Comparison of ENCODE assay signal across 8 cellular contexts in genomic region chr6:33192105-33192646, GRCh38. TPM values are rescaled to one million over a fixed set of nuclear protein-coding genes. Genes with fewer than 3 reads are reported as not detected.
DNase-seq lines count a peak whose midpoint lies in the region; ATAC-seq and TF ChIP-seq lines count a peak whose summit lies in the region.

TSS of gene COL11A2 (minus strand) at chr6:33192467. CDS start at chr6:33192240, 227 bp downstream.

- DNase-seq in stimulated activated CD4-positive, alpha-beta T cell treated with anti-CD3 and anti-CD28 coated beads, Interleukin-4, amount 100 ng/mL, for 1 hour: peak; percentile 30
- DNase-seq in stimulated activated CD4-positive, alpha-beta T cell treated with anti-CD3 and anti-CD28 coated beads, Interleukin-12 subunit alpha, Interleukin-12 subunit beta, amount 100 ng/mL, for 4 hours: no peak
- peak in 1 of 3 donors; percentile 17 for DNase-seq in effector memory CD4-positive, alpha-beta T cell
- DNase-seq in vagina (ENCODE audit: extremely low spot score in 2 of 2): no peak
- no peak for DNase-seq in UCSD-AML1 (lab: John Stamatoyannopoulos, UW; ENCODE audit: unreplicated experiment)
- no peak for DNase-seq in Karpas-422

- no peak within 1 kb of the TSS for H3K4me2 ChIP-seq in Karpas-422 (ENCODE audit: low read depth, low read length, poor library complexity, severe bottlenecking)

- no peaks in the 10 kb centered on the region for H3K9me2 ChIP-seq in Karpas-422 (replicated peaks; ENCODE audit: insufficient read depth, low read length)

- ATAC-seq in GM18498 (IDR thresholded peaks at IDR 0.05; ENCODE audit: unreplicated experiment): no peak

- TF ChIP-seq POLR2A in vagina (IDR thresholded peaks at IDR 0.05): no peak

- H3K4me3 ChIP-seq in effector memory CD4-positive, alpha-beta T cell (ENCODE audit: insufficient read depth, low read depth, low read length, poor library complexity, severe bottlenecking): peak within 1 kb of the TSS; percentile 48
- H3K4me3 ChIP-seq in muscle layer of colon (ENCODE audit: low read depth in 1 of 2, low read length in 2 of 2): peak within 1 kb of the TSS; percentile 28 to 55
- H3K4me3 ChIP-seq in vagina: peak within 1 kb of the TSS; percentile 44 to 47
- H3K4me3 ChIP-seq in Karpas-422 (ENCODE audit: low read length): no peak within 1 kb of the TSS

- peaks cover 16% of the 10 kb centered on the region for H3K27me3 ChIP-seq in effector memory CD4-positive, alpha-beta T cell (replicated peaks; ENCODE audit: control insufficient read depth, insufficient read depth, low read length, poor library complexity, severe bottlenecking)
- peaks cover 7 to 16% of the 10 kb centered on the region in 2 donors for H3K27me3 ChIP-seq in muscle layer of colon (ENCODE audit: control insufficient read depth in 1 of 2, insufficient read depth in 2 of 2, low read length in 2 of 2)
- H3K27me3 ChIP-seq in vagina: no peaks in the 10 kb centered on the region
- no peaks in the 10 kb centered on the region for H3K27me3 ChIP-seq in Karpas-422 (ENCODE audit: low read length)

- no peak within 1 kb of the TSS for H2AFZ ChIP-seq in Karpas-422 (ENCODE audit: low read length)

- H3K4me1 ChIP-seq in effector memory CD4-positive, alpha-beta T cell (ENCODE audit: control insufficient read depth, insufficient read depth, low read length, poor library complexity, severe bottlenecking): peaks cover 14% of the 10 kb centered on the region
- peaks cover 8% of the 10 kb centered on the region for H3K4me1 ChIP-seq in muscle layer of colon (ENCODE audit: insufficient read depth, low read length)
- peaks cover 18% of the 10 kb centered on the region for H3K4me1 ChIP-seq in vagina
- H3K4me1 ChIP-seq in Karpas-422 (ENCODE audit: low read length): peaks cover 6% of the 10 kb centered on the region

- H3K9ac ChIP-seq in muscle layer of colon (ENCODE audit: low read length) (no peak within 1 kb of the TSS), Karpas-422 (ENCODE audit: low read length) (no peak within 1 kb of the TSS)

- intact Hi-C loops in vagina (cut with DNase I): no loop called here

- H3K9me3 ChIP-seq in effector memory CD4-positive, alpha-beta T cell (ENCODE audit: control insufficient read depth, low read length): no peaks in the 10 kb centered on the region
- H3K9me3 ChIP-seq in muscle layer of colon (ENCODE audit: low read length) (no peaks in the 10 kb centered on the region), vagina (no peaks in the 10 kb centered on the region), Karpas-422 (ENCODE audit: low read length) (no peaks in the 10 kb centered on the region)

- TF ChIP-seq CTCF in vagina (IDR thresholded peaks at IDR 0.05): no peak

- H3K36me3 ChIP-seq in effector memory CD4-positive, alpha-beta T cell (ENCODE audit: control insufficient read depth, insufficient read depth, low read length): peaks cover 30% of the 10 kb centered on the region
- peaks cover 32% of the 10 kb centered on the region for H3K36me3 ChIP-seq in muscle layer of colon (ENCODE audit: insufficient read depth, low read length)
- peaks cover 0 to 21% of the 10 kb centered on the region in 2 donors for H3K36me3 ChIP-seq in vagina
- H3K36me3 ChIP-seq in Karpas-422 (ENCODE audit: insufficient read depth, low read length): peaks cover 21% of the 10 kb centered on the region

- no peaks in the 10 kb centered on the region for H4K20me1 ChIP-seq in Karpas-422 (ENCODE audit: insufficient read depth, low read depth, low read length)

- peaks cover 3% of the 10 kb centered on the region; the same call in 1 of the 2 replicates for H3K79me2 ChIP-seq in Karpas-422 (ENCODE audit: low read length)

- peak within 1 kb of the TSS; percentile 3 for H3K27ac ChIP-seq in effector memory CD4-positive, alpha-beta T cell (ENCODE audit: insufficient read depth, low read length, poor library complexity, severe bottlenecking)
- no peak within 1 kb of the TSS for H3K27ac ChIP-seq in muscle layer of colon (ENCODE audit: low read depth, low read length)
- peak within 1 kb of the TSS; percentile 71 for H3K27ac ChIP-seq in vagina
- no peak within 1 kb of the TSS for H3K27ac ChIP-seq in Karpas-422 (ENCODE audit: low read length)

RNA-seq across cellular contexts. Expression of gene COL11A2, which starts in this region (rescaled TPM):
- total RNA-seq in vagina: 0.25 TPM
- total RNA-seq in Karpas-422 (2014; rRNA removed; shearing (Covaris generic); ENCODE audit: low replicate concordance): 0.41 and 1.0 TPM in 2 replicates

Comparison
In these comparisons a context has a peak if more than half of its experiments do, and no peak if none do; other contexts are left out.
1. H3K27ac ChIP-seq: peak in effector memory CD4-positive, alpha-beta T cell (single experiment) and vagina (single experiment); none in muscle layer of colon (single experiment) and Karpas-422 (single experiment).